23 cellular contexts compared by ENCODE assay signal in genomic region chr10:52677087-52677486, GRCh38.
DNase-seq lines count a peak whose midpoint lies in the region; ATAC-seq, FAIRE-seq and TF ChIP-seq lines count a peak whose summit lies in the region.
"Had no signal": no experiment of that assay in that cellular context is flagged by ENCODE, and none has a peak within 500 bp of the region (broad histone marks: within the 10 kb centered on the region; RNA-seq: fewer than 3 reads in every experiment).

No MANE protein-coding gene starts in this region.

- H3K79me2 ChIP-seq in endothelial cell of umbilical vein (ENCODE audit: control insufficient read depth, insufficient read depth, low read length): no peaks in the 10 kb centered on the region

- H3K9me3 ChIP-seq in endothelial cell of umbilical vein (replicated peaks; ENCODE audit: control insufficient read depth, insufficient read depth, low read length) (no peaks in the 10 kb centered on the region), A673 (ENCODE audit: low read depth, low read length, poor library complexity, severe bottlenecking) (no peaks in the 10 kb centered on the region)
- H3K9me3 ChIP-seq: BE2C had no signal

- no peak overlapping the region for H3K4me3 ChIP-seq in endothelial cell of umbilical vein (replicated peaks in 1 of 3; ENCODE audit: insufficient read depth in 1 of 3, low read depth in 1 of 3, low read length in 3 of 3)
- H3K4me3 ChIP-seq in A673 (ENCODE audit: low read depth, low read length, poor library complexity, severe bottlenecking): no peak overlapping the region

- no peak for TF ChIP-seq POLR2A in endothelial cell of umbilical vein (IDR thresholded peaks at IDR 0.05; ENCODE audit: low read depth, low read length)

- TF ChIP-seq EP300 in Ishikawa (IDR thresholded peaks at IDR 0.05; ENCODE audit: borderline replicate concordance): peak; percentile 44; the same call in 1 of the 2 replicates

- peak; percentile 52 for DNase-seq in A172 (ENCODE audit: low spot score)
- peak; percentile 18 for DNase-seq in amniotic epithelial cell (ENCODE audit: low read depth)
- DNase-seq in endothelial cell of umbilical vein (ENCODE audit: low read depth, low spot score): peak; percentile 54
- no peak for DNase-seq in A673 (ENCODE audit: low spot score)
- DNase-seq in GM19238 (ENCODE audit: insufficient read length, low spot score): no peak
- DNase-seq: BE2C; CD4-positive, alpha-beta T cell; DMS153; H7; KG1; NCI-H1417 treated with DMSO at 0.1 percent for 48 hours; NCI-H187 treated with DMSO at 0.1 percent for 48 hours; NCI-H2227 treated with DMSO at 0.1 percent for 48 hours; NCI-H510A treated with DMSO at 0.1 percent for 48 hours; NCI-H82; RPMI8226; SHP77 treated with DMSO at 0.1 percent for 48 hours had no signal

- H3K4me2 ChIP-seq in endothelial cell of umbilical vein (ENCODE audit: insufficient read depth, low read length): peak overlapping the region; percentile 16

- dilution Hi-C loops in endothelial cell of umbilical vein (cut with MboI; ENCODE audit: extremely low pct_ligation_motif_present, low sequenced_read_pairs): no loop called here

- CTCF ChIA-PET in endothelial cell of umbilical vein (lab: Charles Lee) (interaction anchor here (0.9 to 2.2 kb wide), 8 partner anchors 9 to 369 kb away, joined by 3 to 20 read pairs (median 5); no protein-coding TSS in a partner anchor), A673 (lab: Charles Lee) (no interaction called here)

- ATAC-seq in HG03159 (IDR thresholded peaks at IDR 0.05; ENCODE audit: unreplicated experiment): no peak
- no peak for ATAC-seq in GM21737 (IDR thresholded peaks at IDR 0.05; ENCODE audit: unreplicated experiment)
- ATAC-seq: HepG2 had no signal

- no peaks in the 10 kb centered on the region for H4K20me1 ChIP-seq in endothelial cell of umbilical vein (replicated peaks; ENCODE audit: control insufficient read depth, extremely low read depth, insufficient read depth, low read length)

- H2AFZ ChIP-seq in endothelial cell of umbilical vein (ENCODE audit: low read depth, low read length): no peak overlapping the region

- peaks cover 21% of the 10 kb centered on the region for H3K4me1 ChIP-seq in endothelial cell of umbilical vein (ENCODE audit: control insufficient read depth, extremely low read depth, insufficient read depth, low read length)
- no peaks in the 10 kb centered on the region for H3K4me1 ChIP-seq in A673 (ENCODE audit: insufficient read depth, low read length, poor library complexity, severe bottlenecking)

- H3K27me3 ChIP-seq in endothelial cell of umbilical vein (ENCODE audit: control insufficient read depth in 2 of 2, insufficient read depth in 2 of 2, low read length in 2 of 2): no peaks in the 10 kb centered on the region
- H3K27me3 ChIP-seq in A673 (replicated peaks; ENCODE audit: insufficient read depth, low read depth, low read length, poor library complexity): no peaks in the 10 kb centered on the region
- H3K27me3 ChIP-seq: BE2C had no signal

- no peak for FAIRE-seq in endothelial cell of umbilical vein (lab: Jason Lieb, UNC)
- FAIRE-seq: GM12891, HepG2 had no signal

- intact Hi-C loops in endothelial cell of umbilical vein (cut with micrococcal nuclease): no loop called here
- intact Hi-C loops in A673 (cut with micrococcal nuclease; ENCODE audit: unreplicated experiment): no loop called here

- H3K36me3 ChIP-seq in endothelial cell of umbilical vein (ENCODE audit: control insufficient read depth in 2 of 2, extremely low read depth in 1 of 2, insufficient read depth in 2 of 2, low read length in 2 of 2): no peaks in the 10 kb centered on the region
- H3K36me3 ChIP-seq in A673 (ENCODE audit: insufficient read depth, low read length, poor library complexity, severe bottlenecking): no peaks in the 10 kb centered on the region
- H3K36me3 ChIP-seq: BE2C had no signal

- no peak overlapping the region for H3K9ac ChIP-seq in endothelial cell of umbilical vein (replicated peaks; ENCODE audit: extremely low read depth, insufficient read depth, low read length)

- no peak for TF ChIP-seq RAD21 in Ishikawa (IDR thresholded peaks at IDR 0.05; ENCODE audit: low read depth)

- TF ChIP-seq CTCF in endothelial cell of umbilical vein (IDR thresholded peaks at IDR 0.05; ENCODE audit: extremely low read depth in 1 of 2, insufficient read depth in 1 of 2, low read depth in 1 of 2, low read length in 2 of 2) (no peak), A673 (conservative IDR thresholded peaks at IDR 0.05; ENCODE audit: low read depth, low read length) (no peak)

- no peak overlapping the region for H3K27ac ChIP-seq in endothelial cell of umbilical vein (ENCODE audit: insufficient read depth, low read depth, low read length)
- no peak overlapping the region for H3K27ac ChIP-seq in A673 (ENCODE audit: low read depth, low read length, poor library complexity, severe bottlenecking)
- H3K27ac ChIP-seq: 22Rv1 had no signal

- POLR2A ChIA-PET in endothelial cell of umbilical vein (lab: Charles Lee): interaction anchor here (1.1 kb wide), 1 partner anchor 9 kb away, joined by 3 read pairs; no protein-coding TSS in a partner anchor
- POLR2A ChIA-PET in A673 (lab: Charles Lee; ENCODE audit: low non-redundant PET): interaction anchor here (0.6 kb wide), 1 partner anchor 75 kb away, joined by 3 read pairs; no protein-coding TSS in a partner anchor

- no TSS peak for BruUV-seq in endothelial cell of umbilical vein (replicated peaks; lab: Mats Ljungman, UMichigan)
- no TSS peak for BruUV-seq in A673 (replicated peaks; lab: Mats Ljungman, UMichigan)

- no peaks in the 10 kb centered on the region for H3K9me1 ChIP-seq in endothelial cell of umbilical vein (replicated peaks; ENCODE audit: control insufficient read depth, extremely low read depth, insufficient read depth, low read length)

TF ChIP-seq in Ishikawa, 13 proteins besides CTCF, POLR2A, EP300 and RAD21 (continues in another document):
- TF ChIP-seq TEAD4 (IDR thresholded peaks at IDR 0.05) (peak; percentile 89), USF1 (IDR thresholded peaks at IDR 0.05) (no peak), CEBPB (IDR thresholded peaks at IDR 0.05) (no peak), CREB1 (IDR thresholded peaks at IDR 0.05; ENCODE audit: low read depth) (no peak), NFIC (IDR thresholded peaks at IDR 0.05) (peak; percentile 73), MAX (IDR thresholded peaks at IDR 0.05) (no peak)

TF ChIP-seq in endothelial cell of umbilical vein, 7 proteins besides CTCF, POLR2A, EP300 and RAD21:
- no peak for TF ChIP-seq EZH2 (IDR thresholded peaks at IDR 0.05; ENCODE audit: borderline replicate concordance, low read depth, low read length, severe bottlenecking)
- TF ChIP-seq MAX (IDR thresholded peaks at IDR 0.05; ENCODE audit: insufficient read depth, insufficient read length): no peak
- TF ChIP-seq POLR2AphosphoS5 (IDR thresholded peaks at IDR 0.05; ENCODE audit: insufficient read depth, low read depth, low read length): no peak
- no peak for TF ChIP-seq FOS (IDR thresholded peaks at IDR 0.05; ENCODE audit: borderline replicate concordance, insufficient read depth, low read length)
- no peak for TF ChIP-seq GATA2 (IDR thresholded peaks at IDR 0.05; ENCODE audit: insufficient read depth, insufficient read length, low read depth, low read length)
- no peak for TF ChIP-seq JUN (IDR thresholded peaks at IDR 0.05; ENCODE audit: borderline replicate concordance, insufficient read depth, insufficient read length, low read depth)
- no peak for TF ChIP-seq MYC (IDR thresholded peaks at IDR 0.05; ENCODE audit: low read depth, low read length)

Comparison
In these comparisons a context has a peak if more than half of its experiments do, and no peak if none do; other contexts are left out.
1. DNase-seq: peak in A172 (single experiment), amniotic epithelial cell (single experiment) and endothelial cell of umbilical vein (single experiment); none in A673 (single experiment) and GM19238 (single experiment).